In the genomic region with DNA sequence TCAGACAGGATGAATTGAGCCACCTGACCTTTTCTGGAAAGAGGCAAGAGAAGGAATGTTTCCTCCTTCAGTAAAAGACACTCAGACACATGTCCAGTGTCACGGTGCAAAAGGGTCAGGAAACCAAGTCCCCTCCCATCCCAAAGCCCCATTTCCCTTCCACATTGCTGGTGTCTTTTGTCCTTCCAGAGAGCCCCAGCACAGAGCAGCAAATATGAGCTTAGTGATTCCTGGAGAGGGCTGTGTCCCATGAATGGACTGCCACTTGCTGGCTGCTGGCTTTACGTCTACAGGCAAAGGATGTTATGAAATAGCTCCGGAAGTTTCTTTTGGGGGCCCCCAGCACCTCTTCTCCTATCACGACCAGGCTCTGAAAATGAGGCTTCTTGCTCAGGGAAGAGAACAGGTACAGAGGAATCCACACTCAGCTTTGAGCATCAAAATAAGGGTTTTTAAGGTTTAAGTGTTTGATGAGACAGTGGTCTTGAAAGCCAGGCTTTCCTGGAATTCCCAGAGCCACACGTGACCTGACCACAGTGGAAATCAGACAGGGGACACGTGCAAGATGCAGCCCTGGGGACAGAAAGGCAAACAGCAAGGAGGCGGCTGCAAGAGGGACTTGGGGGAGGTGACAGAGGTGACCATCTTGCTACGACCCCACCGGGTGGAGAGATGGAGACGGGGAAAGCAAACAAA, we compare ENCODE assay signal across 3 cellular contexts.
TF ChIP-seq lines count a peak whose summit lies in the region.

No MANE protein-coding gene starts in this region.

TF ChIP-seq in IMR-90, 13 proteins besides CTCF, POLR2A, EP300 and RAD21:
- no peak for TF ChIP-seq NFE2L2 (IDR thresholded peaks at IDR 0.05; ENCODE audit: low read depth, low read length)
- TF ChIP-seq SMC3 (IDR thresholded peaks at IDR 0.05; ENCODE audit: low read depth, low read length): no peak
- TF ChIP-seq MAFK (IDR thresholded peaks at IDR 0.05; ENCODE audit: low read depth, low read length): no peak
- no peak for TF ChIP-seq CHD1 (IDR thresholded peaks at IDR 0.05; ENCODE audit: low read depth, low read length)
- TF ChIP-seq ELK1 (IDR thresholded peaks at IDR 0.05; ENCODE audit: borderline replicate concordance, low read depth, low read length): no peak
- TF ChIP-seq BHLHE40 (IDR thresholded peaks at IDR 0.05; ENCODE audit: low read depth, low read length): no peak
- TF ChIP-seq CEBPB (IDR thresholded peaks at IDR 0.05; ENCODE audit: low read depth, low read length): no peak
- no peak for TF ChIP-seq MXI1 (IDR thresholded peaks at IDR 0.05; ENCODE audit: borderline replicate concordance, low read depth, low read length)
- peak; percentile 28; the same call in 1 of the 2 replicates for TF ChIP-seq USF2 (IDR thresholded peaks at IDR 0.05; ENCODE audit: low read depth, low read length)

TF ChIP-seq in K562, 482 proteins besides CTCF, POLR2A, EP300 and RAD21 (continues in another document):
- TF ChIP-seq THRA (IDR thresholded peaks at IDR 0.05) (no peak), DMBX1 (CRISPR knock-in tag; IDR thresholded peaks at IDR 0.05; ENCODE audit: borderline replicate concordance) (no peak), ZNF224 (CRISPR knock-in tag; IDR thresholded peaks at IDR 0.05) (no peak), ZNF717 (CRISPR knock-in tag; IDR thresholded peaks at IDR 0.05) (no peak), SMARCA4 (IDR thresholded peaks at IDR 0.05) (no peak; the same call in 1 of the 2 replicates), SIRT6 (IDR thresholded peaks at IDR 0.05; ENCODE audit: low read depth, low read length) (no peak), POLR3A (IDR thresholded peaks at IDR 0.05; ENCODE audit: borderline replicate concordance, extremely low read depth, insufficient read depth, insufficient read length) (no peak), MTF1 (CRISPR knock-in tag; IDR thresholded peaks at IDR 0.05; ENCODE audit: borderline replicate concordance) (no peak), NFRKB (IDR thresholded peaks at IDR 0.05; ENCODE audit: low read depth) (no peak), TAF1 (IDR thresholded peaks at IDR 0.05; ENCODE audit: control insufficient read depth, extremely low read depth, insufficient read depth, low read length, severe bottlenecking) (no peak), PTTG1 (tag; IDR thresholded peaks at IDR 0.05; ENCODE audit: low read depth) (no peak), KLF10 (CRISPR knock-in tag; IDR thresholded peaks at IDR 0.05) (no peak), SAFB2 (IDR thresholded peaks at IDR 0.05; ENCODE audit: borderline replicate concordance, low read depth, low read length, severe bottlenecking) (no peak), RFX5 (IDR thresholded peaks at IDR 0.05; ENCODE audit: low read depth, low read length) (no peak), MYBL2 (IDR thresholded peaks at IDR 0.05; ENCODE audit: low read depth) (no peak), MYBL2 (CRISPR knock-in tag; IDR thresholded peaks at IDR 0.05; ENCODE audit: borderline replicate concordance) (no peak), IFI16 (CRISPR knock-in tag; IDR thresholded peaks at IDR 0.05) (no peak), TSC22D4 (tag; IDR thresholded peaks at IDR 0.05) (no peak), MTA3 (IDR thresholded peaks at IDR 0.05; ENCODE audit: borderline replicate concordance) (0 out of 2 replicates have a peak, but pooled peaks have one; percentile 11), XRCC3 (IDR thresholded peaks at IDR 0.05) (no peak), HDAC8 (tag; IDR thresholded peaks at IDR 0.05) (no peak), ATF1 (CRISPR knock-in tag; IDR thresholded peaks at IDR 0.05) (no peak), ATF1 (tag; IDR thresholded peaks at IDR 0.05) (no peak), MBD2 (IDR thresholded peaks at IDR 0.05; ENCODE audit: borderline replicate concordance, low read depth) (no peak), RAD51 (IDR thresholded peaks at IDR 0.05; ENCODE audit: borderline replicate concordance, low read depth) (peak; percentile 62), CREB1 (IDR thresholded peaks at IDR 0.05) (no peak), CREB1 (CRISPR knock-in tag; IDR thresholded peaks at IDR 0.05) (no peak), HLTF (IDR thresholded peaks at IDR 0.05) (no peak), CREBBP (IDR thresholded peaks at IDR 0.05; ENCODE audit: low read depth, low read length) (no peak), ZNF75A (CRISPR knock-in tag; IDR thresholded peaks at IDR 0.05) (no peak)
- TF ChIP-seq, protein P1, sequence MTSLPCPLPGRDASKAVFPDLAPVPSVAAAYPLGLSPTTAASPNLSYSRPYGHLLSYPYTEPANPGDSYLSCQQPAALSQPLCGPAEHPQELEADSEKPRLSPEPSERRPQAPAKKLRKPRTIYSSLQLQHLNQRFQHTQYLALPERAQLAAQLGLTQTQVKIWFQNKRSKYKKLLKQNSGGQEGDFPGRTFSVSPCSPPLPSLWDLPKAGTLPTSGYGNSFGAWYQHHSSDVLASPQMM (CRISPR knock-in tag; IDR thresholded peaks at IDR 0.05): no peak
- TF ChIP-seq, protein P2, sequence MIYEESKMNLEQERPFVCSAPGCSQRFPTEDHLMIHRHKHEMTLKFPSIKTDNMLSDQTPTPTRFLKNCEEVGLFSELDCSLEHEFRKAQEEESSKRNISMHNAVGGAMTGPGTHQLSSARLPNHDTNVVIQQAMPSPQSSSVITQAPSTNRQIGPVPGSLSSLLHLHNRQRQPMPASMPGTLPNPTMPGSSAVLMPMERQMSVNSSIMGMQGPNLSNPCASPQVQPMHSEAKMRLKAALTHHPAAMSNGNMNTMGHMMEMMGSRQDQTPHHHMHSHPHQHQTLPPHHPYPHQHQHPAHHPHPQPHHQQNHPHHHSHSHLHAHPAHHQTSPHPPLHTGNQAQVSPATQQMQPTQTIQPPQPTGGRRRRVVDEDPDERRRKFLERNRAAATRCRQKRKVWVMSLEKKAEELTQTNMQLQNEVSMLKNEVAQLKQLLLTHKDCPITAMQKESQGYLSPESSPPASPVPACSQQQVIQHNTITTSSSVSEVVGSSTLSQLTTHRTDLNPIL (CRISPR knock-in tag; IDR thresholded peaks at IDR 0.05): no peak
- TF ChIP-seq, protein P3, sequence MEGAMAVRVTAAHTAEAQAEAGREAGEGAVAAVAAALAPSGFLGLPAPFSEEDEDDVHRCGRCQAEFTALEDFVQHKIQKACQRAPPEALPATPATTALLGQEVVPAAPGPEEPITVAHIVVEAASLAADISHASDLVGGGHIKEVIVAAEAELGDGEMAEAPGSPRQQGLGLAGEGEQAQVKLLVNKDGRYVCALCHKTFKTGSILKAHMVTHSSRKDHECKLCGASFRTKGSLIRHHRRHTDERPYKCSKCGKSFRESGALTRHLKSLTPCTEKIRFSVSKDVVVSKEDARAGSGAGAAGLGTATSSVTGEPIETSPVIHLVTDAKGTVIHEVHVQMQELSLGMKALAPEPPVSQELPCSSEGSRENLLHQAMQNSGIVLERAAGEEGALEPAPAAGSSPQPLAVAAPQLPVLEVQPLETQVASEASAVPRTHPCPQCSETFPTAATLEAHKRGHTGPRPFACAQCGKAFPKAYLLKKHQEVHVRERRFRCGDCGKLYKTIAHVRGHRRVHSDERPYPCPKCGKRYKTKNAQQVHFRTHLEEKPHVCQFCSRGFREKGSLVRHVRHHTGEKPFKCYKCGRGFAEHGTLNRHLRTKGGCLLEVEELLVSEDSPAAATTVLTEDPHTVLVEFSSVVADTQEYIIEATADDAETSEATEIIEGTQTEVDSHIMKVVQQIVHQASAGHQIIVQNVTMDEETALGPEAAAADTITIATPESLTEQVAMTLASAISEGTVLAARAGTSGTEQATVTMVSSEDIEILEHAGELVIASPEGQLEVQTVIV (CRISPR knock-in tag; IDR thresholded peaks at IDR 0.05; ENCODE audit: borderline replicate concordance): no peak

TF ChIP-seq in HepG2, 621 proteins besides CTCF, POLR2A, EP300 and RAD21 (continues in another document):
- TF ChIP-seq PHF8 (CRISPR knock-in tag; IDR thresholded peaks at IDR 0.05) (no peak), ZKSCAN5 (CRISPR knock-in tag; IDR thresholded peaks at IDR 0.05) (0 out of 2 replicates have a peak, but pooled peaks have one; percentile 3), ZFYVE20 (CRISPR knock-in tag; IDR thresholded peaks at IDR 0.05; ENCODE audit: borderline replicate concordance, low read depth) (no peak), CCDC6 (CRISPR knock-in tag; IDR thresholded peaks at IDR 0.05) (0 out of 2 replicates have a peak, but pooled peaks have one; percentile 24), NPAS2 (CRISPR knock-in tag; IDR thresholded peaks at IDR 0.05; ENCODE audit: borderline replicate concordance) (no peak), KLF16 (CRISPR knock-in tag; IDR thresholded peaks at IDR 0.05) (0 out of 4 replicates have a peak, but pooled peaks of 1 of the 2 experiments have one; percentile 18), NR2F2 (IDR thresholded peaks at IDR 0.05; ENCODE audit: borderline replicate concordance, low read depth) (no peak), ZNF12 (CRISPR knock-in tag; IDR thresholded peaks at IDR 0.05) (0 out of 2 replicates have a peak, but pooled peaks have one; percentile 16), ZBTB21 (CRISPR knock-in tag; IDR thresholded peaks at IDR 0.05) (no peak), ZNF414 (CRISPR knock-in tag; IDR thresholded peaks at IDR 0.05) (no peak; the same call in 1 of the 2 replicates), ELF1 (CRISPR knock-in tag; IDR thresholded peaks at IDR 0.05) (0 out of 2 replicates have a peak, but pooled peaks have one; percentile 17), CEBPG (CRISPR knock-in tag; IDR thresholded peaks at IDR 0.05) (peak; percentile 23; the same call in 1 of the 2 replicates), SALL1 (CRISPR knock-in tag; IDR thresholded peaks at IDR 0.05) (peak; percentile 27; the same call in 1 of the 2 replicates), ZBTB10 (CRISPR knock-in tag; IDR thresholded peaks at IDR 0.05; ENCODE audit: borderline replicate concordance) (peak; percentile 87; the same call in 1 of the 2 replicates), ZNF205 (CRISPR knock-in tag; IDR thresholded peaks at IDR 0.05) (peak; percentile 54; the same call in 1 of the 2 replicates), BHLHE40 (IDR thresholded peaks at IDR 0.05; ENCODE audit: low read length) (peak; percentile 72), NONO (IDR thresholded peaks at IDR 0.05) (no peak), NONO (CRISPR knock-in tag; conservative IDR thresholded peaks at IDR 0.05) (no peak), ZNF552 (CRISPR knock-in tag; IDR thresholded peaks at IDR 0.05; ENCODE audit: borderline replicate concordance) (no peak)
- TF ChIP-seq, protein P4, sequence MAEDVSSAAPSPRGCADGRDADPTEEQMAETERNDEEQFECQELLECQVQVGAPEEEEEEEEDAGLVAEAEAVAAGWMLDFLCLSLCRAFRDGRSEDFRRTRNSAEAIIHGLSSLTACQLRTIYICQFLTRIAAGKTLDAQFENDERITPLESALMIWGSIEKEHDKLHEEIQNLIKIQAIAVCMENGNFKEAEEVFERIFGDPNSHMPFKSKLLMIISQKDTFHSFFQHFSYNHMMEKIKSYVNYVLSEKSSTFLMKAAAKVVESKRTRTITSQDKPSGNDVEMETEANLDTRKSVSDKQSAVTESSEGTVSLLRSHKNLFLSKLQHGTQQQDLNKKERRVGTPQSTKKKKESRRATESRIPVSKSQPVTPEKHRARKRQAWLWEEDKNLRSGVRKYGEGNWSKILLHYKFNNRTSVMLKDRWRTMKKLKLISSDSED (CRISPR knock-in tag; IDR thresholded peaks at IDR 0.05): no peak
- TF ChIP-seq, protein P5, sequence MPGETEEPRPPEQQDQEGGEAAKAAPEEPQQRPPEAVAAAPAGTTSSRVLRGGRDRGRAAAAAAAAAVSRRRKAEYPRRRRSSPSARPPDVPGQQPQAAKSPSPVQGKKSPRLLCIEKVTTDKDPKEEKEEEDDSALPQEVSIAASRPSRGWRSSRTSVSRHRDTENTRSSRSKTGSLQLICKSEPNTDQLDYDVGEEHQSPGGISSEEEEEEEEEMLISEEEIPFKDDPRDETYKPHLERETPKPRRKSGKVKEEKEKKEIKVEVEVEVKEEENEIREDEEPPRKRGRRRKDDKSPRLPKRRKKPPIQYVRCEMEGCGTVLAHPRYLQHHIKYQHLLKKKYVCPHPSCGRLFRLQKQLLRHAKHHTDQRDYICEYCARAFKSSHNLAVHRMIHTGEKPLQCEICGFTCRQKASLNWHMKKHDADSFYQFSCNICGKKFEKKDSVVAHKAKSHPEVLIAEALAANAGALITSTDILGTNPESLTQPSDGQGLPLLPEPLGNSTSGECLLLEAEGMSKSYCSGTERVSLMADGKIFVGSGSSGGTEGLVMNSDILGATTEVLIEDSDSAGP (CRISPR knock-in tag; IDR thresholded peaks at IDR 0.05; ENCODE audit: borderline replicate concordance): no peak
- TF ChIP-seq, protein P6, sequence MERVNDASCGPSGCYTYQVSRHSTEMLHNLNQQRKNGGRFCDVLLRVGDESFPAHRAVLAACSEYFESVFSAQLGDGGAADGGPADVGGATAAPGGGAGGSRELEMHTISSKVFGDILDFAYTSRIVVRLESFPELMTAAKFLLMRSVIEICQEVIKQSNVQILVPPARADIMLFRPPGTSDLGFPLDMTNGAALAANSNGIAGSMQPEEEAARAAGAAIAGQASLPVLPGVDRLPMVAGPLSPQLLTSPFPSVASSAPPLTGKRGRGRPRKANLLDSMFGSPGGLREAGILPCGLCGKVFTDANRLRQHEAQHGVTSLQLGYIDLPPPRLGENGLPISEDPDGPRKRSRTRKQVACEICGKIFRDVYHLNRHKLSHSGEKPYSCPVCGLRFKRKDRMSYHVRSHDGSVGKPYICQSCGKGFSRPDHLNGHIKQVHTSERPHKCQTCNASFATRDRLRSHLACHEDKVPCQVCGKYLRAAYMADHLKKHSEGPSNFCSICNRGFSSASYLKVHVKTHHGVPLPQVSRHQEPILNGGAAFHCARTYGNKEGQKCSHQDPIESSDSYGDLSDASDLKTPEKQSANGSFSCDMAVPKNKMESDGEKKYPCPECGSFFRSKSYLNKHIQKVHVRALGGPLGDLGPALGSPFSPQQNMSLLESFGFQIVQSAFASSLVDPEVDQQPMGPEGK (CRISPR knock-in tag; IDR thresholded peaks at IDR 0.05): peak; percentile 13; the same call in 1 of the 2 replicates
